1 cellular context compared by ENCODE assay signal in the genomic region with DNA sequence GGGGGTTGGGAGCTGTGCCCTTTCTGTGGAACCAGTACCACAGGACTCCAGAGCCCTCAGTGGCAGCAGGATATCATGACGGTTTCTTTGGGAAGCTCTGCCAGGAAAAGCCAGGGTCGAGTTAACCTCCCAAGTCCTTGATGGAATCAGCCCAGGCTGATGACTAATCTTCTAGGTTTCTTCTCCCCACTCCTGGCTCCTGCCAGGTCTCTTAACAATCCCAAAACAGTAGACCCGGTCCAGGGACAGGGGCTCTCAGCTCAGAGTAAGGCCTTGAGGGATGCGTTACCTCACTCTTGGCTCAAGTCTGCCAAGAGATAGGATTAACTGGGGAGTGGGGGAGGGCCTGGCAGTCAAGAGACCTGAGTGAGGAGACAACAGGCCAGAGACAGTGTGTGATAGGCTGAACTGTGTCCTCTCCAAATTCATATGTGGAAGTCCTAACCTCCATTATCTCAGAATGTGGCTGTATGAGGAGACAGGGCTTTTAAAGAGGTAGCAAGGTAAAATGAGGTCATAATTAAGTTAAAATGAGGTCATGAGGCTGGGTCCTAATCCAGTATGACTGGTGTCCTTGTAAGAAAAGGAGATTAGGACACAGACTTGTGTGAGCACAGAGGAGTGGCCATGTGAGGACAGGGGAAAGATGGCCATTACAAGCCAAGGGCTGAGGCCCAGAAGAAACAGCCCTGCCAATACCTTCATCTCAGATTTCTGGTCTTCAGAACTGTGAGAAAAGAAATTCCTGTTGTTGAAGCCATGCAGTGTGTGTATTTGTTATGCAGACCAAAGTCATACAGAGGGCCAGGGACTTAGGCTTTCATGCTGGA.
TF ChIP-seq lines count a peak whose summit lies in the region.

No MANE protein-coding gene starts in this region.

TF ChIP-seq in HEK293, 187 proteins besides CTCF, POLR2A, EP300 and RAD21 (continued from another document):
- peak; percentile 43 for TF ChIP-seq ZNF629 (tag by site-specific recombination; IDR thresholded peaks at IDR 0.05)
- no peak for TF ChIP-seq BCL11A (tag by site-specific recombination; IDR thresholded peaks at IDR 0.05; ENCODE audit: low read depth)
